In the genomic region with DNA sequence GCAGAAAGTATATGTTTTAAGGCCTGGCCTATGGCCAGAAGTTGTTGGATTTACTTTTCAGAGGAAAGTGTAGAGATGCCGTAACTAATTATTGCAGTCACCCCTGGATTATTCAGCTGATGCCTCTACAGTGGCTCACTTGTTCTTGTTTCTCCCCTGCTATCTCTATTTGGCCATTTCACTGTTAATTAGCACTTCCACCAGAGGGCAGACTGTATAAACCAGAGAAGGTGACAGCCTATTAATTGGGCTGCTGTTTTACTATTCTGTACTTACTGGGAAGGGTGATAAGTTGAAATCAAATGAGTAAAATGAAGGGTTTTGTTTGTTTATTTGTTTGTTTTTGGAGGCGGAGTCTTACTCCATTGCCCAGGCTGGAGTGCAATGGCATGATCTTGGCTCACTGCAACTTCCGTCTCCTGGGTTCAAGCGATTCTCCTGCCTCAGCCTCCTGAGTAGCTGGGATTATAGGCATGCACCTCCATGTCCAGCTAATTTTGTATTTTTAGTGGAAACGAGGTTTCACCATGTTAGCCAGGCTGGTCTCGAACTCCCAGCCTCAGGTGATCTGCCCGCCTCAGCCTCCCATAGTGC, we compare ENCODE assay signal across 9 cellular contexts.
DNase-seq lines count a peak whose midpoint lies in the region; ATAC-seq and TF ChIP-seq lines count a peak whose summit lies in the region.
"Had no signal": no experiment of that assay in that cellular context is flagged by ENCODE, and none has a peak within 500 bp of the region (broad histone marks: within the 10 kb centered on the region; RNA-seq: fewer than 3 reads in every experiment).

No MANE protein-coding gene starts in this region.

- DNase-seq in DMS 273 (lab: John Stamatoyannopoulos, UW; ENCODE audit: unreplicated experiment) (peak; percentile 65), DMS 273 treated with DMSO at 0.1 percent for 48 hours (lab: John Stamatoyannopoulos, UW) (no peak), mammary epithelial cell (peak; percentile 12), middle frontal gyrus (ENCODE audit: extremely low spot score, low spot score) (no peak), GM19240 (ENCODE audit: insufficient read length, low spot score) (no peak)
- peak in 5 of 9 donors; percentile 9 to 25 (median 16) for DNase-seq in naive thymus-derived CD4-positive, alpha-beta T cell
- DNase-seq in activated naive CD4-positive, alpha-beta T cell treated with anti-CD3 and anti-CD28 coated beads, Interleukin-2, amount 50 U/mL, for 16 hours: no peak
- DNase-seq: natural killer cell had no signal

- H3K9me3 Mint-ChIP-seq in naive thymus-derived CD4-positive, alpha-beta T cell: no peaks in the 10 kb centered on the region
- H3K9me3 Mint-ChIP-seq: natural killer cell had no signal

- 92% methylated on average over 7 of the region's 7 CpGs for WGBS in mammary epithelial cell (ENCODE audit: low coverage, missing lambda C conversion rate)

- H2AFZ ChIP-seq in Loucy (ENCODE audit: low read length) (no peak overlapping the region), mammary epithelial cell (ENCODE audit: low read depth, low read length) (no peak overlapping the region)

- H3K27ac Mint-ChIP-seq in naive thymus-derived CD4-positive, alpha-beta T cell: no peak overlapping the region
- H3K27ac Mint-ChIP-seq: natural killer cell had no signal

- TF ChIP-seq CTCF in Loucy (conservative IDR thresholded peaks at IDR 0.05; ENCODE audit: low read length) (peak; percentile 74), mammary epithelial cell (conservative IDR thresholded peaks at IDR 0.05 in 1 of 2, IDR thresholded peaks at IDR 0.05 in 1 of 2; ENCODE audit: extremely low read depth in 1 of 2, insufficient read depth in 1 of 2, low read depth in 1 of 2, low read length in 2 of 2) (peak; percentile 54 to 61)

- peaks cover 8 to 70% (median 27%) of the 10 kb centered on the region in 5 donors for H3K36me3 Mint-ChIP-seq in naive thymus-derived CD4-positive, alpha-beta T cell

- dilution Hi-C loops in mammary epithelial cell (cut with HindIII; ENCODE audit: low sequenced_read_pairs): no loop called here

- POLR2A ChIA-PET in naive thymus-derived CD4-positive, alpha-beta T cell (lab: Charles Lee): no interaction called here

- no peaks in the 10 kb centered on the region for H3F3A ChIP-seq in Loucy (ENCODE audit: low read depth)

- H3K4me1 Mint-ChIP-seq in naive thymus-derived CD4-positive, alpha-beta T cell: peaks cover 0 to 7% (median 0%) of the 10 kb centered on the region in 7 donors
- H3K4me1 Mint-ChIP-seq: natural killer cell had no signal

- in situ Hi-C loops in mammary epithelial cell (cut with MboI; ENCODE audit: low sequenced_read_pairs in 2 of 2): no loop called here

- no peaks in the 10 kb centered on the region for H3K9me2 ChIP-seq in Loucy (replicated peaks; ENCODE audit: low read depth, low read length)

- H3K79me2 ChIP-seq in Loucy (ENCODE audit: insufficient read depth, low read length) (no peaks in the 10 kb centered on the region), mammary epithelial cell (ENCODE audit: insufficient read depth, low read length) (no peaks in the 10 kb centered on the region)

- no peaks in the 10 kb centered on the region for H3K9me3 ChIP-seq in Loucy (ENCODE audit: insufficient read depth, low read depth, low read length)
- H3K9me3 ChIP-seq in mammary epithelial cell (replicated peaks; ENCODE audit: insufficient read depth, low read length): no peaks in the 10 kb centered on the region
- no peaks in the 10 kb centered on the region for H3K9me3 ChIP-seq in naive thymus-derived CD4-positive, alpha-beta T cell (ENCODE audit: control insufficient read depth in 2 of 3, low read length in 3 of 3)

- H3K9ac ChIP-seq in Loucy (ENCODE audit: low read depth, low read length, poor library complexity, severe bottlenecking) (no peak overlapping the region), mammary epithelial cell (ENCODE audit: insufficient read depth, low read length) (no peak overlapping the region)

- intact Hi-C loops in mammary epithelial cell (cut with micrococcal nuclease): loop anchor here (1.0 kb wide), 1 partner anchor 96 kb away; no protein-coding TSS in a partner anchor
- intact Hi-C loops in naive thymus-derived CD4-positive, alpha-beta T cell (cut with micrococcal nuclease): loop anchor here in 1 of 2 donors (1.0 kb wide), 2 partner anchors 96 to 227 kb away; no protein-coding TSS in a partner anchor

- H4K20me1 ChIP-seq in Loucy (ENCODE audit: insufficient read depth, low read length, poor library complexity, severe bottlenecking) (peaks cover 3% of the 10 kb centered on the region), mammary epithelial cell (ENCODE audit: insufficient read depth, low read length) (peaks cover 3% of the 10 kb centered on the region)

- no peak overlapping the region for H3K4me3 ChIP-seq in Loucy (ENCODE audit: low read length, poor library complexity, severe bottlenecking)
- H3K4me3 ChIP-seq in mammary epithelial cell (replicated peaks in 1 of 3; ENCODE audit: insufficient read depth in 1 of 3, low read depth in 2 of 3, low read length in 3 of 3): no peak overlapping the region
- no peak overlapping the region for H3K4me3 ChIP-seq in naive thymus-derived CD4-positive, alpha-beta T cell (ENCODE audit: low read length)

- no peak overlapping the region for H3K4me3 Mint-ChIP-seq in naive thymus-derived CD4-positive, alpha-beta T cell
- H3K4me3 Mint-ChIP-seq: natural killer cell had no signal

- H3K4me1 ChIP-seq in Loucy (ENCODE audit: insufficient read depth, low read length, poor library complexity, severe bottlenecking) (no peaks in the 10 kb centered on the region), mammary epithelial cell (ENCODE audit: insufficient read depth, low read length) (no peaks in the 10 kb centered on the region)
- no peaks in the 10 kb centered on the region for H3K4me1 ChIP-seq in naive thymus-derived CD4-positive, alpha-beta T cell (ENCODE audit: control insufficient read depth in 2 of 2, insufficient read depth in 2 of 2, low read length in 2 of 2)

- H3K27ac ChIP-seq in mammary epithelial cell (ENCODE audit: insufficient read depth, low read depth, low read length): no peak overlapping the region
- H3K27ac ChIP-seq in naive thymus-derived CD4-positive, alpha-beta T cell (ENCODE audit: low read depth, low read length): no peak overlapping the region

- BruUV-seq in mammary epithelial cell (replicated peaks; lab: Mats Ljungman, UMichigan): no TSS peak

- H3K36me3 ChIP-seq in Loucy (ENCODE audit: insufficient read depth, low read length) (peaks cover 95% of the 10 kb centered on the region), mammary epithelial cell (ENCODE audit: insufficient read depth, low read length) (peaks cover 38% of the 10 kb centered on the region)
- peaks cover 33 to 86% (median 41%) of the 10 kb centered on the region in 3 experiments for H3K36me3 ChIP-seq in naive thymus-derived CD4-positive, alpha-beta T cell (ENCODE audit: control insufficient read depth in 2 of 3, insufficient read depth in 3 of 3, low read length in 3 of 3)

- CTCF ChIA-PET in mammary epithelial cell (lab: Charles Lee; ENCODE audit: low non-redundant PET): no interaction called here
- CTCF ChIA-PET in naive thymus-derived CD4-positive, alpha-beta T cell (lab: Charles Lee): interaction anchor here (1.2 kb wide), 1 partner anchor 12 kb away, joined by 3 read pairs; no protein-coding TSS in a partner anchor

- H3K4me2 ChIP-seq in Loucy (ENCODE audit: low read depth, low read length, poor library complexity, severe bottlenecking) (no peak overlapping the region), mammary epithelial cell (ENCODE audit: insufficient read depth, low read depth, low read length) (no peak overlapping the region)

- H3K27me3 Mint-ChIP-seq in naive thymus-derived CD4-positive, alpha-beta T cell: no peaks in the 10 kb centered on the region

- ATAC-seq in naive thymus-derived CD4-positive, alpha-beta T cell: no peak

- H3K27me3 ChIP-seq in Loucy (ENCODE audit: insufficient read depth, low read length, poor library complexity, severe bottlenecking): no peaks in the 10 kb centered on the region
- H3K27me3 ChIP-seq in mammary epithelial cell (ENCODE audit: insufficient read depth, low read length): no peaks in the 10 kb centered on the region
- H3K27me3 ChIP-seq in naive thymus-derived CD4-positive, alpha-beta T cell (ENCODE audit: control insufficient read depth in 2 of 2, insufficient read depth in 2 of 2, low read length in 2 of 2): no peaks in the 10 kb centered on the region

Comparison
In these comparisons a context has a peak if more than half of its experiments do, and no peak if none do; other contexts are left out.
1. DNase-seq: peak in DMS 273 (single experiment), mammary epithelial cell (single experiment) and naive thymus-derived CD4-positive, alpha-beta T cell (5 of 9); none in DMS 273 treated with DMSO at 0.1 percent for 48 hours (single experiment), middle frontal gyrus (single experiment), GM19240 (single experiment) and activated naive CD4-positive, alpha-beta T cell treated with anti-CD3 and anti-CD28 coated beads, Interleukin-2, amount 50 U/mL, for 16 hours (single experiment).